18 cellular contexts compared by ENCODE assay signal in the genomic region with DNA sequence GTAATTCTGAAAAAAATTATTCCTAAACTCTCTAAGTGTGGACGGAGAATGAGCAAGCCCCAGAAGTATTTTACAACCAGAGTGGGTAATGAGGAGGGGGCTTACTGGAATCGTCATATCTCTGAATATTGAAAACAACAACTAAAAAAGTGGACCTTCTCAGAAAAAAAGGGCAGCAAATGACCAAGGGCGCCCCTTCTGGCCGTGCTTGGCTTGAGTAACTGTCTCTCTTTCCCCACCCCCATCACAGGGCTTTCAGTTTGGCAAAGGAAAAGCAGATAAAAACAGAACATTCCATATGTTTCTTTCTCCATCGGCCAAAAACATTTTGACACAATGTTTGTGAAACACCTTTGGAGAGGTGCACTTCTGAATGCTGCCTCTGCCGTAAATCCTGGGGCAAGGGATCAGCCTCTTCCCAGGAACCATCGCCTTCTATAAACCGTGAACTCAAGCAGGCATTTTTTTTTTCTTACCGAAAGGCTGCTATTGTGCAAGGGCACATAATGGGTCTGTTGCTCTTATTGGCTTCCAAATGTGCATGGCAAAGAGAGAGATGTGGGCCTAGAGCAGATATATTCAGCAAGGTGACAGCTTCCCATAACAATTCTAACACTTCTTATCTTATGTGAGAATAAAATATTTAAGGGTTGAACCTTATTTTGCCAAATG.
DNase-seq lines count a peak whose midpoint lies in the region; ATAC-seq and TF ChIP-seq lines count a peak whose summit lies in the region.
"Had no signal": no experiment of that assay in that cellular context is flagged by ENCODE, and none has a peak within 500 bp of the region (broad histone marks: within the 10 kb centered on the region; RNA-seq: fewer than 3 reads in every experiment).

No MANE protein-coding gene starts in this region.

- H3K9me2 ChIP-seq in GM23338 (ENCODE audit: insufficient read depth) = peaks cover 11% of the 10 kb centered on the region

- H3K4me2 ChIP-seq in GM23338 = no peak overlapping the region

- no peak overlapping the region for H3K27ac Mint-ChIP-seq in GM23338
- H3K27ac Mint-ChIP-seq: activated naive CD4-positive, alpha-beta T cell treated with anti-CD3 and anti-CD28 coated beads, Interleukin-2, amount 50 U/mL, for 72 hours; activated T-cell treated with anti-CD3 and anti-CD28 coated beads, Interleukin-2, amount 50 U/mL, for 24 hours; brain had no signal

- no peaks in the 10 kb centered on the region for H3K27me3 ChIP-seq in GM23338 (ENCODE audit: insufficient read depth)

- peak overlapping the region; percentile 39; the same call in 1 of the 2 replicates for H2AFZ ChIP-seq in GM23338

- H3K4me3 ChIP-seq in GM23338 = no peak overlapping the region
- no peak overlapping the region for H3K4me3 ChIP-seq in fibroblast of mammary gland (ENCODE audit: control insufficient read depth, low read depth, low read length)
- H3K4me3 ChIP-seq: left ventricle myocardium inferior, psoas muscle had no signal

- H3K27ac ChIP-seq in 22Rv1 (no peak overlapping the region), GM23338 (ENCODE audit: low read depth) (no peak overlapping the region)
- H3K27ac ChIP-seq: left ventricle myocardium inferior, psoas muscle had no signal

- DNase-seq in GM23338 (ENCODE audit: low spot score) (peak; percentile 69), OCI-M1 (lab: John Stamatoyannopoulos, UW) (peak; percentile 44), fibroblast of mammary gland (ENCODE audit: low read depth) (no peak), NCI-H2171 (lab: John Stamatoyannopoulos, UW) (no peak), NCI-H526 treated with DMSO at 0.1 percent for 48 hours (lab: John Stamatoyannopoulos, UW) (no peak)
- DNase-seq: activated CD4-positive, alpha-beta T cell treated with anti-CD3 and anti-CD28 coated beads, Interleukin-2, amount 50 U/mL, for 48 hours; activated T-cell treated with anti-CD3 and anti-CD28 coated beads, Interleukin-2, amount 50 U/mL, for 24 hours; left ventricle myocardium inferior; MV-4-11; psoas muscle; SHP77 treated with DMSO at 0.1 percent for 48 hours; stimulated activated naive CD8-positive, alpha-beta T cell treated with anti-CD3 and anti-CD28 coated beads, Interleukin-15, amount 100 ng/mL, for 72 hours had no signal

- H3K79me2 ChIP-seq in GM23338 (replicated peaks; ENCODE audit: insufficient read depth) = no peaks in the 10 kb centered on the region

- ATAC-seq in GM23338 = peak; percentile 83
- no peak for ATAC-seq in HG02623 (IDR thresholded peaks at IDR 0.05; ENCODE audit: unreplicated experiment)
- no peak for ATAC-seq in HG03565 (IDR thresholded peaks at IDR 0.05; ENCODE audit: unreplicated experiment)
- ATAC-seq: activated naive CD4-positive, alpha-beta T cell treated with anti-CD3 and anti-CD28 coated beads, Interleukin-2, amount 50 U/mL, for 72 hours; psoas muscle; stimulated activated naive CD8-positive, alpha-beta T cell treated with anti-CD3 and anti-CD28 coated beads, Interleukin-15, amount 100 ng/mL, for 72 hours had no signal

- H3K4me1 Mint-ChIP-seq in GM23338 = peaks cover 19% of the 10 kb centered on the region; the same call in 2 of the 3 replicates
- H3K4me1 Mint-ChIP-seq: brain; stimulated activated naive CD8-positive, alpha-beta T cell treated with anti-CD3 and anti-CD28 coated beads, Interleukin-15, amount 100 ng/mL, for 72 hours had no signal

- H3F3A ChIP-seq in GM23338 (replicated peaks; ENCODE audit: low read depth) = no peaks in the 10 kb centered on the region

- no peaks in the 10 kb centered on the region; the same call in 2 of the 3 replicates for H3K9me3 Mint-ChIP-seq in GM23338
- H3K9me3 Mint-ChIP-seq: activated T-cell treated with anti-CD3 and anti-CD28 coated beads, Interleukin-2, amount 50 U/mL, for 24 hours; stimulated activated naive CD8-positive, alpha-beta T cell treated with anti-CD3 and anti-CD28 coated beads, Interleukin-15, amount 100 ng/mL, for 72 hours had no signal

- H4K20me1 ChIP-seq in GM23338 (replicated peaks; ENCODE audit: insufficient read depth) = no peaks in the 10 kb centered on the region

- TF ChIP-seq CTCF in 22Rv1 (IDR thresholded peaks at IDR 0.05) (peak; percentile 33; the same call in 1 of the 2 replicates), GM23338 (conservative IDR thresholded peaks at IDR 0.05; ENCODE audit: low read depth in 2 of 2) (peak; percentile 66 to 75), fibroblast of mammary gland (conservative IDR thresholded peaks at IDR 0.05; ENCODE audit: control insufficient read depth, insufficient read depth, low read depth, low read length) (peak; percentile 16)

- no peak overlapping the region for H3K4me3 Mint-ChIP-seq in GM23338
- H3K4me3 Mint-ChIP-seq: activated T-cell treated with anti-CD3 and anti-CD28 coated beads, Interleukin-2, amount 50 U/mL, for 24 hours; brain; stimulated activated naive CD8-positive, alpha-beta T cell treated with anti-CD3 and anti-CD28 coated beads, Interleukin-15, amount 100 ng/mL, for 72 hours had no signal

- H3K36me3 ChIP-seq in GM23338 (ENCODE audit: insufficient read depth) = no peaks in the 10 kb centered on the region
- H3K36me3 ChIP-seq: left ventricle myocardium inferior had no signal

- H3K36me3 Mint-ChIP-seq in GM23338 (ENCODE audit: low read depth) = no peaks in the 10 kb centered on the region; the same call in 2 of the 3 replicates
- H3K36me3 Mint-ChIP-seq: activated naive CD4-positive, alpha-beta T cell treated with anti-CD3 and anti-CD28 coated beads, Interleukin-2, amount 50 U/mL, for 72 hours; brain had no signal

- H3K27me3 Mint-ChIP-seq in GM23338 (ENCODE audit: insufficient read depth, low read depth, poor library complexity) = peaks cover 1% of the 10 kb centered on the region
- H3K27me3 Mint-ChIP-seq: activated T-cell treated with anti-CD3 and anti-CD28 coated beads, Interleukin-2, amount 50 U/mL, for 24 hours; stimulated activated naive CD8-positive, alpha-beta T cell treated with anti-CD3 and anti-CD28 coated beads, Interleukin-15, amount 100 ng/mL, for 72 hours had no signal

- no peaks in the 10 kb centered on the region for H3K4me1 ChIP-seq in GM23338 (ENCODE audit: insufficient read depth)
- H3K4me1 ChIP-seq: Caco-2, psoas muscle had no signal

TF ChIP-seq in GM23338, 12 proteins besides CTCF, POLR2A, EP300 and RAD21 (continues in another document):
- TF ChIP-seq, protein P1, sequence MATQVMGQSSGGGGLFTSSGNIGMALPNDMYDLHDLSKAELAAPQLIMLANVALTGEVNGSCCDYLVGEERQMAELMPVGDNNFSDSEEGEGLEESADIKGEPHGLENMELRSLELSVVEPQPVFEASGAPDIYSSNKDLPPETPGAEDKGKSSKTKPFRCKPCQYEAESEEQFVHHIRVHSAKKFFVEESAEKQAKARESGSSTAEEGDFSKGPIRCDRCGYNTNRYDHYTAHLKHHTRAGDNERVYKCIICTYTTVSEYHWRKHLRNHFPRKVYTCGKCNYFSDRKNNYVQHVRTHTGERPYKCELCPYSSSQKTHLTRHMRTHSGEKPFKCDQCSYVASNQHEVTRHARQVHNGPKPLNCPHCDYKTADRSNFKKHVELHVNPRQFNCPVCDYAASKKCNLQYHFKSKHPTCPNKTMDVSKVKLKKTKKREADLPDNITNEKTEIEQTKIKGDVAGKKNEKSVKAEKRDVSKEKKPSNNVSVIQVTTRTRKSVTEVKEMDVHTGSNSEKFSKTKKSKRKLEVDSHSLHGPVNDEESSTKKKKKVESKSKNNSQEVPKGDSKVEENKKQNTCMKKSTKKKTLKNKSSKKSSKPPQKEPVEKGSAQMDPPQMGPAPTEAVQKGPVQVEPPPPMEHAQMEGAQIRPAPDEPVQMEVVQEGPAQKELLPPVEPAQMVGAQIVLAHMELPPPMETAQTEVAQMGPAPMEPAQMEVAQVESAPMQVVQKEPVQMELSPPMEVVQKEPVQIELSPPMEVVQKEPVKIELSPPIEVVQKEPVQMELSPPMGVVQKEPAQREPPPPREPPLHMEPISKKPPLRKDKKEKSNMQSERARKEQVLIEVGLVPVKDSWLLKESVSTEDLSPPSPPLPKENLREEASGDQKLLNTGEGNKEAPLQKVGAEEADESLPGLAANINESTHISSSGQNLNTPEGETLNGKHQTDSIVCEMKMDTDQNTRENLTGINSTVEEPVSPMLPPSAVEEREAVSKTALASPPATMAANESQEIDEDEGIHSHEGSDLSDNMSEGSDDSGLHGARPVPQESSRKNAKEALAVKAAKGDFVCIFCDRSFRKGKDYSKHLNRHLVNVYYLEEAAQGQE (IDR thresholded peaks at IDR 0.05; ENCODE audit: unreplicated experiment) = no peak
- TF ChIP-seq NANOG (IDR thresholded peaks at IDR 0.05; ENCODE audit: borderline replicate concordance) (no peak), JUNB (IDR thresholded peaks at IDR 0.05; ENCODE audit: unreplicated experiment) (no peak), ZNF114 (CRISPR knock-in tag; IDR thresholded peaks at IDR 0.05) (no peak)

Comparison
In these comparisons a context has a peak if more than half of its experiments do, and no peak if none do; other contexts are left out.
1. CTCF ChIP-seq: peak in every context shown above with its lines; median percentile 70 in GM23338; 33 in 22Rv1; 16 in fibroblast of mammary gland.
2. DNase-seq: peak in GM23338 (single experiment) and OCI-M1 (single experiment); none in fibroblast of mammary gland (single experiment), NCI-H2171 (single experiment) and NCI-H526 treated with DMSO at 0.1 percent for 48 hours (single experiment).